In the genomic region with DNA sequence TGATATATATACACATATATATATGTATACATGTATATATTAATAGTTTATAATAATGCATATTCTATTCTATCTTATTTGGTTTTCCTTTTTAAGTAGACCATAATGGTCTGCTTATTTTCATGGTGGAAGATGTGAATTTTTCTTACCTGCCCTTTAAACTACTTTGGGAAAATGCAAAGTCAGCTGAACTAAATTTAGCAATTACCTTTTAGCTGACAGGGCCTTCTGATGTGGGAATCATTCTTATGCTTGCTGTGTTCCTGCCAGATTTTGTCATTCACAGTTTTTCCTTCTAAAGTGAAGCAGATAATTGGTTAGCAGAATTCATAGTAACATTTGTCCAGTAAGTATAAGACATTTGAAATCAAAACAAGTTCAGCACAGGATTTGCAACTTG, we compare ENCODE assay signal across 19 cellular contexts.
A peak's percentile ranks its signal among the peaks of the same experiment; 100 is the strongest.
DNase-seq lines count a peak whose midpoint lies in the region; ATAC-seq, FAIRE-seq and TF ChIP-seq lines count a peak whose summit lies in the region.
"Had no signal": no experiment of that assay in that cellular context is flagged by ENCODE, and none has a peak within 500 bp of the region (broad histone marks: within the 10 kb centered on the region; RNA-seq: fewer than 3 reads in every experiment).

No MANE protein-coding gene starts in this region.

- TF ChIP-seq CTCF in IMR-90 (conservative IDR thresholded peaks at IDR 0.05; ENCODE audit: low read depth, low read length) = no peak

- H2AK9ac ChIP-seq in IMR-90 (replicated peaks; ENCODE audit: low read depth, low read length, poor library complexity) = no peak overlapping the region

- H3K9me3 ChIP-seq in IMR-90 (ENCODE audit: control insufficient read depth, insufficient read depth, low read length) = peaks cover 4% of the 10 kb centered on the region
- H3K9me3 ChIP-seq: BE2C, HAP-1 had no signal

- H3K79me1 ChIP-seq in IMR-90 (ENCODE audit: low read depth in 1 of 2, low read length in 2 of 2) = no peaks in the 10 kb centered on the region

- POLR2A ChIA-PET in activated naive CD8-positive, alpha-beta T cell treated with anti-CD3 and anti-CD28 coated beads, Interleukin-2, amount 10 ng/mL, durations not matched to agents 7 days and 5 days (lab: Charles Lee) = interaction anchor here (0.5 kb wide), 1 partner anchor 55 kb away, joined by 5 read pairs; no protein-coding TSS in a partner anchor
- POLR2A ChIA-PET in IMR-90 (lab: Charles Lee; ENCODE audit: unreplicated experiment) = no interaction called here

- no peak overlapping the region for H4K8ac ChIP-seq in IMR-90 (ENCODE audit: low read depth in 2 of 2, low read length in 2 of 2)

- CTCF ChIA-PET in IMR-90 (lab: Yijun Ruan, JAX) = no interaction called here

- intact Hi-C loops in IMR-90 (cut with micrococcal nuclease) = no loop called here

- peaks cover 19% of the 10 kb centered on the region for H3K36me3 Mint-ChIP-seq in activated naive CD8-positive, alpha-beta T cell treated with anti-CD3 and anti-CD28 coated beads, Interleukin-2, amount 10 ng/mL, durations not matched to agents 7 days and 5 days
- H3K36me3 Mint-ChIP-seq in activated naive CD8-positive, alpha-beta T cell treated with anti-CD3 and anti-CD28 coated beads for 36 hours = no peaks in the 10 kb centered on the region

- DNase-seq in activated naive CD8-positive, alpha-beta T cell treated with anti-CD3 and anti-CD28 coated beads, Interleukin-2, amount 10 ng/mL, durations not matched to agents 7 days and 5 days = no peak
- DNase-seq in activated naive CD8-positive, alpha-beta T cell treated with anti-CD3 and anti-CD28 coated beads for 36 hours = no peak
- DNase-seq in IMR-90 (no peak), RPMI8226 (peak; percentile 67), GM19239 (ENCODE audit: insufficient read length, low spot score) (no peak), OCI-M1 (lab: John Stamatoyannopoulos, UW) (no peak)
- DNase-seq: ACHN; BE2C; C1 segment of cervical spinal cord; CD4-positive, CD25-positive, alpha-beta regulatory T cell; CD8-positive, alpha-beta memory T cell; COR-L47; DMS 273 treated with DMSO at 0.1 percent for 48 hours; DMS53; DND-41; EL had no signal

- no peak overlapping the region for H4K91ac ChIP-seq in IMR-90 (ENCODE audit: insufficient read depth, low read depth, low read length)

- H3K27ac Mint-ChIP-seq in activated naive CD8-positive, alpha-beta T cell treated with anti-CD3 and anti-CD28 coated beads, Interleukin-2, amount 10 ng/mL, durations not matched to agents 7 days and 5 days = peak overlapping the region; percentile 22
- H3K27ac Mint-ChIP-seq in activated naive CD8-positive, alpha-beta T cell treated with anti-CD3 and anti-CD28 coated beads for 36 hours = no peak overlapping the region

- no peaks in the 10 kb centered on the region for H3K27me3 Mint-ChIP-seq in activated naive CD8-positive, alpha-beta T cell treated with anti-CD3 and anti-CD28 coated beads, Interleukin-2, amount 10 ng/mL, durations not matched to agents 7 days and 5 days
- H3K27me3 Mint-ChIP-seq in activated naive CD8-positive, alpha-beta T cell treated with anti-CD3 and anti-CD28 coated beads for 36 hours = no peaks in the 10 kb centered on the region

- TF ChIP-seq POLR2A in IMR-90 (IDR thresholded peaks at IDR 0.05; ENCODE audit: low read depth, low read length) = no peak

- H3K4me1 Mint-ChIP-seq in activated naive CD8-positive, alpha-beta T cell treated with anti-CD3 and anti-CD28 coated beads, Interleukin-2, amount 10 ng/mL, durations not matched to agents 7 days and 5 days = peaks cover 20% of the 10 kb centered on the region
- H3K4me1 Mint-ChIP-seq in activated naive CD8-positive, alpha-beta T cell treated with anti-CD3 and anti-CD28 coated beads for 36 hours = peaks cover 9% of the 10 kb centered on the region

- H3K14ac ChIP-seq in IMR-90 (replicated peaks; ENCODE audit: low read depth, low read length) = no peak overlapping the region

- H3K4me3 Mint-ChIP-seq in activated naive CD8-positive, alpha-beta T cell treated with anti-CD3 and anti-CD28 coated beads, Interleukin-2, amount 10 ng/mL, durations not matched to agents 7 days and 5 days = no peak overlapping the region
- no peak overlapping the region for H3K4me3 Mint-ChIP-seq in activated naive CD8-positive, alpha-beta T cell treated with anti-CD3 and anti-CD28 coated beads for 36 hours
- H3K4me3 Mint-ChIP-seq: CD4-positive, CD25-positive, alpha-beta regulatory T cell; CD8-positive, alpha-beta memory T cell had no signal

- peak; percentile 47 for FAIRE-seq in islet of Langerhans (lab: Jason Lieb, UNC)
- no peak for FAIRE-seq in GM19239 (lab: Jason Lieb, UNC)
- FAIRE-seq: GM12878 had no signal

- dilution Hi-C loops in IMR-90 (cut with HindIII; ENCODE audit: low sequenced_read_pairs, unreplicated experiment) = no loop called here

- in situ Hi-C loops in IMR-90 (cut with MboI; ENCODE audit: low sequenced_read_pairs) = no loop called here

- no peak overlapping the region for H3K4me3 ChIP-seq in IMR-90 (ENCODE audit: insufficient read depth, low read depth, low read length)
- H3K4me3 ChIP-seq: GM12878, HAP-1 had no signal

- no peaks in the 10 kb centered on the region for H3K27me3 ChIP-seq in IMR-90 (ENCODE audit: control insufficient read depth, insufficient read depth, low read length)
- H3K27me3 ChIP-seq: BE2C had no signal

- no peak overlapping the region for H2BK5ac ChIP-seq in IMR-90 (ENCODE audit: low read depth, low read length, poor library complexity, severe bottlenecking)

- no peak overlapping the region for H3K27ac ChIP-seq in IMR-90 (ENCODE audit: insufficient read depth, low read length)

- H4K20me1 ChIP-seq in IMR-90 (ENCODE audit: insufficient read depth, low read length) = no peaks in the 10 kb centered on the region

- no peaks in the 10 kb centered on the region for H3K4me1 ChIP-seq in IMR-90 (ENCODE audit: control insufficient read depth, insufficient read depth, low read length)
- H3K4me1 ChIP-seq: BE2C, HAP-1 had no signal

- H3K9me3 Mint-ChIP-seq in activated naive CD8-positive, alpha-beta T cell treated with anti-CD3 and anti-CD28 coated beads, Interleukin-2, amount 10 ng/mL, durations not matched to agents 7 days and 5 days = peaks cover 2% of the 10 kb centered on the region
- peaks cover 3% of the 10 kb centered on the region for H3K9me3 Mint-ChIP-seq in activated naive CD8-positive, alpha-beta T cell treated with anti-CD3 and anti-CD28 coated beads for 36 hours

- no peak overlapping the region for H2BK20ac ChIP-seq in IMR-90 (ENCODE audit: low read depth, low read length)

- no peak for ATAC-seq in activated naive CD8-positive, alpha-beta T cell treated with anti-CD3 and anti-CD28 coated beads, Interleukin-2, amount 10 ng/mL, durations not matched to agents 7 days and 5 days (ENCODE audit: low read depth)
- no peak for ATAC-seq in IMR-90 (ENCODE audit: low read depth)
- ATAC-seq: GM12878 had no signal

- no TSS peak for BruUV-seq in IMR-90 (replicated peaks; lab: Mats Ljungman, UMichigan)

- no peak overlapping the region for H3K4ac ChIP-seq in IMR-90 (ENCODE audit: low read depth, low read length)

- H2BK15ac ChIP-seq in IMR-90 (ENCODE audit: low read depth, low read length) = no peak overlapping the region

- no peak overlapping the region for H3K18ac ChIP-seq in IMR-90 (ENCODE audit: low read depth, low read length)

- no peak overlapping the region for H3K56ac ChIP-seq in IMR-90 (ENCODE audit: extremely low read depth, insufficient read depth, low read length)

- H3K9ac ChIP-seq in IMR-90 (ENCODE audit: low read depth, low read length) = no peak overlapping the region

- H2AFZ ChIP-seq in IMR-90 (replicated peaks; ENCODE audit: low read length, poor library complexity) = no peak overlapping the region

- no peak overlapping the region for H3K4me2 ChIP-seq in IMR-90 (ENCODE audit: low read depth, low read length)

- H3K36me3 ChIP-seq in IMR-90 (ENCODE audit: control insufficient read depth, insufficient read depth, low read length) = no peaks in the 10 kb centered on the region
- H3K36me3 ChIP-seq: BE2C, HAP-1 had no signal

- no peak overlapping the region for H3K23ac ChIP-seq in IMR-90 (ENCODE audit: low read depth, low read length)

- TF ChIP-seq RAD21 in IMR-90 (IDR thresholded peaks at IDR 0.05; ENCODE audit: low read length) = no peak

- H2BK120ac ChIP-seq in IMR-90 (ENCODE audit: low read depth, low read length) = no peak overlapping the region

- H4K5ac ChIP-seq in IMR-90 (ENCODE audit: low read depth, low read length) = no peak overlapping the region

- no peak overlapping the region for H2AK5ac ChIP-seq in IMR-90 (ENCODE audit: low read depth, low read length)

- no peaks in the 10 kb centered on the region for H3K9me1 ChIP-seq in IMR-90 (ENCODE audit: insufficient read depth, low read length)

TF ChIP-seq in IMR-90, 13 proteins besides CTCF, POLR2A, EP300 and RAD21:
- TF ChIP-seq MAZ (IDR thresholded peaks at IDR 0.05; ENCODE audit: borderline replicate concordance, low read depth, low read length) (no peak), CEBPB (IDR thresholded peaks at IDR 0.05; ENCODE audit: low read depth, low read length) (no peak), MAFK (IDR thresholded peaks at IDR 0.05; ENCODE audit: low read depth, low read length) (peak; percentile 71)
